In the genomic region with DNA sequence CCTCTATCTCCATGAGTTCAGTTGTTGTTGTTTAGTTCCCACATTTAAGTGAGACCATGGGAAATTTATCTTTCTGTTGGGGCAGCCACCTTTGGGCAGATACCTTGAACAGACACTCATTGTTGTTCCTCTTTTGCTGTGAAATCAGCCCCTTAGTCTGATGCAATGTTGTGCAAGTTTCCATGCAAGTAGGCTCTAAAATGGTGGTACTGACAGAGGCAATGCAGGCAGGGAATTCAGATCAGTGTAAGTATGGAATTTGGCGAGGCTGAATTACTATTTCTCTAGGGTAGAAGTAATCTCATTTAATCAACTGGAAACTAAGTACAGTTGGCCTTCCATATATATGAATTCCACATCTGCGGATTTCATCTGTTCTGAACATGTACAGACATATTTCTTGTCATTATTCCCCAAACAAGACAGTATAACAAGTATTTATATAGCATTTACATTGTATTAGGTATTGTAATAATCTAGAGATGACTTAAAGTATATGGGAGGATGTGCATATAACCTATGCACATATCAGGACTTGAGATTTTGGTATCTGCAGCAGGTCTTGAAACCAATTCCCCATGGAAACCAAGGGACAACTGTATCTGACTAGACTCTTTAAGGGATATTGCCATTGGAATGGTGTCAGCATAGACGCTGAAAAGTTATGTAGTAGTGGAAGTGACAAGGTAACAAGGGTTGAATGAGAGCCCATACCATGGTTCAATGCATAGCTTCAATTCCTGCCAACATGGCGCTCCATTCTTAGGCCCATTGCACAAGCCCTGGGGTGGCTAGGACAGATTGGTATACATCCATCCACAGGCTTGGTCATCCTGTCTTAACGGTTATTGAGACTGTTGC, we compare ENCODE assay signal across 1 cellular context.
TF ChIP-seq lines count a peak whose summit lies in the region.

No MANE protein-coding gene starts in this region.

TF ChIP-seq in K562, 482 proteins besides CTCF, POLR2A, EP300 and RAD21 (continued from another document and continues in another):
- TF ChIP-seq, protein P1, sequence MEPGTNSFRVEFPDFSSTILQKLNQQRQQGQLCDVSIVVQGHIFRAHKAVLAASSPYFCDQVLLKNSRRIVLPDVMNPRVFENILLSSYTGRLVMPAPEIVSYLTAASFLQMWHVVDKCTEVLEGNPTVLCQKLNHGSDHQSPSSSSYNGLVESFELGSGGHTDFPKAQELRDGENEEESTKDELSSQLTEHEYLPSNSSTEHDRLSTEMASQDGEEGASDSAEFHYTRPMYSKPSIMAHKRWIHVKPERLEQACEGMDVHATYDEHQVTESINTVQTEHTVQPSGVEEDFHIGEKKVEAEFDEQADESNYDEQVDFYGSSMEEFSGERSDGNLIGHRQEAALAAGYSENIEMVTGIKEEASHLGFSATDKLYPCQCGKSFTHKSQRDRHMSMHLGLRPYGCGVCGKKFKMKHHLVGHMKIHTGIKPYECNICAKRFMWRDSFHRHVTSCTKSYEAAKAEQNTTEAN (CRISPR knock-in tag; IDR thresholded peaks at IDR 0.05): no peak
- TF ChIP-seq ATF7 (IDR thresholded peaks at IDR 0.05) (peak; percentile 61; the same call in 1 of the 2 replicates), DNMT1 (IDR thresholded peaks at IDR 0.05) (no peak), NEUROD1 (IDR thresholded peaks at IDR 0.05; ENCODE audit: borderline replicate concordance, low read depth, low read length, partially characterized antibody) (no peak), ZNF764 (CRISPR knock-in tag; IDR thresholded peaks at IDR 0.05; ENCODE audit: low read depth) (no peak), ZC3H11A (IDR thresholded peaks at IDR 0.05; ENCODE audit: low read depth, low read length) (no peak), TCF7L2 (IDR thresholded peaks at IDR 0.05; ENCODE audit: low read depth, low read length) (no peak), ZNF311 (CRISPR knock-in tag; IDR thresholded peaks at IDR 0.05) (0 out of 2 replicates have a peak, but pooled peaks have one; percentile 13), ZNF274 (IDR thresholded peaks at IDR 0.05; ENCODE audit: borderline replicate concordance, low read depth, low read length) (no peak), SAFB (IDR thresholded peaks at IDR 0.05; ENCODE audit: borderline replicate concordance, low read depth, low read length) (no peak), ZNF707 (CRISPR knock-in tag; conservative IDR thresholded peaks at IDR 0.05) (no peak), GTF2B (IDR thresholded peaks at IDR 0.05; ENCODE audit: extremely low read depth, insufficient read length) (no peak), ZNF197 (CRISPR knock-in tag; IDR thresholded peaks at IDR 0.05; ENCODE audit: low read depth) (no peak), ZNF121 (CRISPR knock-in tag; conservative IDR thresholded peaks at IDR 0.05) (no peak), FOSL1 (tag; conservative IDR thresholded peaks at IDR 0.05) (no peak; the same call in 1 of the 2 replicates), CXXC5 (CRISPR knock-in tag; IDR thresholded peaks at IDR 0.05) (peak; percentile 43; the same call in 1 of the 2 replicates), BHLHE40 (IDR thresholded peaks at IDR 0.05; ENCODE audit: low read length) (no peak), ZNF174 (CRISPR knock-in tag; IDR thresholded peaks at IDR 0.05) (no peak), HMG20B (CRISPR knock-in tag; IDR thresholded peaks at IDR 0.05) (no peak), RBM25 (IDR thresholded peaks at IDR 0.05; ENCODE audit: low read depth, low read length, severe bottlenecking) (no peak), BDP1 (IDR thresholded peaks at IDR 0.05; ENCODE audit: insufficient read depth, insufficient read length) (no peak), MCM2 (IDR thresholded peaks at IDR 0.05; ENCODE audit: low read depth) (no peak), POLR2B (IDR thresholded peaks at IDR 0.05; ENCODE audit: low read depth, partially characterized antibody) (no peak), ZNF79 (CRISPR knock-in tag; IDR thresholded peaks at IDR 0.05; ENCODE audit: low read depth) (0 out of 2 replicates have a peak, but pooled peaks have one; percentile 26), PCBP1 (IDR thresholded peaks at IDR 0.05; ENCODE audit: low read depth, low read length, poor library complexity, severe bottlenecking) (no peak), KAT7 (CRISPR knock-in tag; IDR thresholded peaks at IDR 0.05; ENCODE audit: borderline replicate concordance) (no peak), DIDO1 (tag; IDR thresholded peaks at IDR 0.05; ENCODE audit: low read depth) (no peak), TRIM24 (IDR thresholded peaks at IDR 0.05) (peak; percentile 92 to 95), NRF1 (conservative IDR thresholded peaks at IDR 0.05 in 1 of 2, IDR thresholded peaks at IDR 0.05 in 1 of 2) (no peak), ELF4 (CRISPR knock-in tag; IDR thresholded peaks at IDR 0.05) (0 out of 2 replicates have a peak, but pooled peaks have one; percentile 62), HNRNPL (IDR thresholded peaks at IDR 0.05; ENCODE audit: low read depth, low read length) (no peak), TSC22D4 (tag; IDR thresholded peaks at IDR 0.05) (no peak), SIN3A (IDR thresholded peaks at IDR 0.05; ENCODE audit: borderline replicate concordance in 2 of 2, control insufficient read depth in 1 of 2, low read depth in 2 of 2, low read length in 2 of 2) (no peak), YBX1 (IDR thresholded peaks at IDR 0.05) (no peak), MLLT1 (IDR thresholded peaks at IDR 0.05) (no peak), PTTG1 (tag; IDR thresholded peaks at IDR 0.05; ENCODE audit: low read depth) (no peak), PRMT5 (CRISPR knock-in tag; IDR thresholded peaks at IDR 0.05) (no peak)
- TF ChIP-seq, protein P2, sequence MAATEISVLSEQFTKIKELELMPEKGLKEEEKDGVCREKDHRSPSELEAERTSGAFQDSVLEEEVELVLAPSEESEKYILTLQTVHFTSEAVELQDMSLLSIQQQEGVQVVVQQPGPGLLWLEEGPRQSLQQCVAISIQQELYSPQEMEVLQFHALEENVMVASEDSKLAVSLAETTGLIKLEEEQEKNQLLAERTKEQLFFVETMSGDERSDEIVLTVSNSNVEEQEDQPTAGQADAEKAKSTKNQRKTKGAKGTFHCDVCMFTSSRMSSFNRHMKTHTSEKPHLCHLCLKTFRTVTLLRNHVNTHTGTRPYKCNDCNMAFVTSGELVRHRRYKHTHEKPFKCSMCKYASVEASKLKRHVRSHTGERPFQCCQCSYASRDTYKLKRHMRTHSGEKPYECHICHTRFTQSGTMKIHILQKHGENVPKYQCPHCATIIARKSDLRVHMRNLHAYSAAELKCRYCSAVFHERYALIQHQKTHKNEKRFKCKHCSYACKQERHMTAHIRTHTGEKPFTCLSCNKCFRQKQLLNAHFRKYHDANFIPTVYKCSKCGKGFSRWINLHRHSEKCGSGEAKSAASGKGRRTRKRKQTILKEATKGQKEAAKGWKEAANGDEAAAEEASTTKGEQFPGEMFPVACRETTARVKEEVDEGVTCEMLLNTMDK (IDR thresholded peaks at IDR 0.05; ENCODE audit: borderline replicate concordance, insufficient read depth, low read depth, low read length, poor library complexity, severe bottlenecking): no peak
- TF ChIP-seq, protein P3, sequence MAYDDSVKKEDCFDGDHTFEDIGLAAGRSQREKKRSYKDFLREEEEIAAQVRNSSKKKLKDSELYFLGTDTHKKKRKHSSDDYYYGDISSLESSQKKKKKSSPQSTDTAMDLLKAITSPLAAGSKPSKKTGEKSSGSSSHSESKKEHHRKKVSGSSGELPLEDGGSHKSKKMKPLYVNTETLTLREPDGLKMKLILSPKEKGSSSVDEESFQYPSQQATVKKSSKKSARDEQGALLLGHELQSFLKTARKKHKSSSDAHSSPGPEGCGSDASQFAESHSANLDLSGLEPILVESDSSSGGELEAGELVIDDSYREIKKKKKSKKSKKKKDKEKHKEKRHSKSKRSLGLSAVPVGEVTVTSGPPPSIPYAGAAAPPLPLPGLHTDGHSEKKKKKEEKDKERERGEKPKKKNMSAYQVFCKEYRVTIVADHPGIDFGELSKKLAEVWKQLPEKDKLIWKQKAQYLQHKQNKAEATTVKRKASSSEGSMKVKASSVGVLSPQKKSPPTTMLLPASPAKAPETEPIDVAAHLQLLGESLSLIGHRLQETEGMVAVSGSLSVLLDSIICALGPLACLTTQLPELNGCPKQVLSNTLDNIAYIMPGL (CRISPR knock-in tag; IDR thresholded peaks at IDR 0.05): no peak
- TF ChIP-seq, protein P4, sequence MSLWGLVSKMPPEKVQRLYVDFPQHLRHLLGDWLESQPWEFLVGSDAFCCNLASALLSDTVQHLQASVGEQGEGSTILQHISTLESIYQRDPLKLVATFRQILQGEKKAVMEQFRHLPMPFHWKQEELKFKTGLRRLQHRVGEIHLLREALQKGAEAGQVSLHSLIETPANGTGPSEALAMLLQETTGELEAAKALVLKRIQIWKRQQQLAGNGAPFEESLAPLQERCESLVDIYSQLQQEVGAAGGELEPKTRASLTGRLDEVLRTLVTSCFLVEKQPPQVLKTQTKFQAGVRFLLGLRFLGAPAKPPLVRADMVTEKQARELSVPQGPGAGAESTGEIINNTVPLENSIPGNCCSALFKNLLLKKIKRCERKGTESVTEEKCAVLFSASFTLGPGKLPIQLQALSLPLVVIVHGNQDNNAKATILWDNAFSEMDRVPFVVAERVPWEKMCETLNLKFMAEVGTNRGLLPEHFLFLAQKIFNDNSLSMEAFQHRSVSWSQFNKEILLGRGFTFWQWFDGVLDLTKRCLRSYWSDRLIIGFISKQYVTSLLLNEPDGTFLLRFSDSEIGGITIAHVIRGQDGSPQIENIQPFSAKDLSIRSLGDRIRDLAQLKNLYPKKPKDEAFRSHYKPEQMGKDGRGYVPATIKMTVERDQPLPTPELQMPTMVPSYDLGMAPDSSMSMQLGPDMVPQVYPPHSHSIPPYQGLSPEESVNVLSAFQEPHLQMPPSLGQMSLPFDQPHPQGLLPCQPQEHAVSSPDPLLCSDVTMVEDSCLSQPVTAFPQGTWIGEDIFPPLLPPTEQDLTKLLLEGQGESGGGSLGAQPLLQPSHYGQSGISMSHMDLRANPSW (CRISPR knock-in tag; IDR thresholded peaks at IDR 0.05): no peak
- TF ChIP-seq, protein P5, sequence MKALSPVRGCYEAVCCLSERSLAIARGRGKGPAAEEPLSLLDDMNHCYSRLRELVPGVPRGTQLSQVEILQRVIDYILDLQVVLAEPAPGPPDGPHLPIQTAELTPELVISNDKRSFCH (CRISPR knock-in tag; IDR thresholded peaks at IDR 0.05): no peak
- TF ChIP-seq, protein P5 (tag; IDR thresholded peaks at IDR 0.05): no peak
- TF ChIP-seq, protein P6, sequence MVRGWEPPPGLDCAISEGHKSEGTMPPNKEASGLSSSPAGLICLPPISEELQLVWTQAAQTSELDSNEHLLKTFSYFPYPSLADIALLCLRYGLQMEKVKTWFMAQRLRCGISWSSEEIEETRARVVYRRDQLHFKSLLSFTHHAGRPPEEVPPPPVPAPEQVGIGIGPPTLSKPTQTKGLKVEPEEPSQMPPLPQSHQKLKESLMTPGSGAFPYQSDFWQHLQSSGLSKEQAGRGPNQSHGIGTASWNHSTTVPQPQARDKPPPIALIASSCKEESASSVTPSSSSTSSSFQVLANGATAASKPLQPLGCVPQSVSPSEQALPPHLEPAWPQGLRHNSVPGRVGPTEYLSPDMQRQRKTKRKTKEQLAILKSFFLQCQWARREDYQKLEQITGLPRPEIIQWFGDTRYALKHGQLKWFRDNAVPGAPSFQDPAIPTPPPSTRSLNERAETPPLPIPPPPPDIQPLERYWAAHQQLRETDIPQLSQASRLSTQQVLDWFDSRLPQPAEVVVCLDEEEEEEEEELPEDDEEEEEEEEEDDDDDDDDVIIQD (CRISPR knock-in tag; IDR thresholded peaks at IDR 0.05): no peak
- TF ChIP-seq, protein P7, sequence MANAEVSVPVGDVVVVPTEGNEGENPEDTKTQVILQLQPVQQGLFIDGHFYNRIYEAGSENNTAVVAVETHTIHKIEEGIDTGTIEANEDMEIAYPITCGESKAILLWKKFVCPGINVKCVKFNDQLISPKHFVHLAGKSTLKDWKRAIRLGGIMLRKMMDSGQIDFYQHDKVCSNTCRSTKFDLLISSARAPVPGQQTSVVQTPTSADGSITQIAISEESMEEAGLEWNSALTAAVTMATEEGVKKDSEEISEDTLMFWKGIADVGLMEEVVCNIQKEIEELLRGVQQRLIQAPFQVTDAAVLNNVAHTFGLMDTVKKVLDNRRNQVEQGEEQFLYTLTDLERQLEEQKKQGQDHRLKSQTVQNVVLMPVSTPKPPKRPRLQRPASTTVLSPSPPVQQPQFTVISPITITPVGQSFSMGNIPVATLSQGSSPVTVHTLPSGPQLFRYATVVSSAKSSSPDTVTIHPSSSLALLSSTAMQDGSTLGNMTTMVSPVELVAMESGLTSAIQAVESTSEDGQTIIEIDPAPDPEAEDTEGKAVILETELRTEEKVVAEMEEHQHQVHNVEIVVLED (CRISPR knock-in tag; IDR thresholded peaks at IDR 0.05): 0 out of 2 replicates have a peak, but pooled peaks have one; percentile 31
- TF ChIP-seq, protein P8, sequence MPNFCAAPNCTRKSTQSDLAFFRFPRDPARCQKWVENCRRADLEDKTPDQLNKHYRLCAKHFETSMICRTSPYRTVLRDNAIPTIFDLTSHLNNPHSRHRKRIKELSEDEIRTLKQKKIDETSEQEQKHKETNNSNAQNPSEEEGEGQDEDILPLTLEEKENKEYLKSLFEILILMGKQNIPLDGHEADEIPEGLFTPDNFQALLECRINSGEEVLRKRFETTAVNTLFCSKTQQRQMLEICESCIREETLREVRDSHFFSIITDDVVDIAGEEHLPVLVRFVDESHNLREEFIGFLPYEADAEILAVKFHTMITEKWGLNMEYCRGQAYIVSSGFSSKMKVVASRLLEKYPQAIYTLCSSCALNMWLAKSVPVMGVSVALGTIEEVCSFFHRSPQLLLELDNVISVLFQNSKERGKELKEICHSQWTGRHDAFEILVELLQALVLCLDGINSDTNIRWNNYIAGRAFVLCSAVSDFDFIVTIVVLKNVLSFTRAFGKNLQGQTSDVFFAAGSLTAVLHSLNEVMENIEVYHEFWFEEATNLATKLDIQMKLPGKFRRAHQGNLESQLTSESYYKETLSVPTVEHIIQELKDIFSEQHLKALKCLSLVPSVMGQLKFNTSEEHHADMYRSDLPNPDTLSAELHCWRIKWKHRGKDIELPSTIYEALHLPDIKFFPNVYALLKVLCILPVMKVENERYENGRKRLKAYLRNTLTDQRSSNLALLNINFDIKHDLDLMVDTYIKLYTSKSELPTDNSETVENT (CRISPR knock-in tag; IDR thresholded peaks at IDR 0.05): no peak
